ENCODE assay signal across 7 cellular contexts in the genomic region with DNA sequence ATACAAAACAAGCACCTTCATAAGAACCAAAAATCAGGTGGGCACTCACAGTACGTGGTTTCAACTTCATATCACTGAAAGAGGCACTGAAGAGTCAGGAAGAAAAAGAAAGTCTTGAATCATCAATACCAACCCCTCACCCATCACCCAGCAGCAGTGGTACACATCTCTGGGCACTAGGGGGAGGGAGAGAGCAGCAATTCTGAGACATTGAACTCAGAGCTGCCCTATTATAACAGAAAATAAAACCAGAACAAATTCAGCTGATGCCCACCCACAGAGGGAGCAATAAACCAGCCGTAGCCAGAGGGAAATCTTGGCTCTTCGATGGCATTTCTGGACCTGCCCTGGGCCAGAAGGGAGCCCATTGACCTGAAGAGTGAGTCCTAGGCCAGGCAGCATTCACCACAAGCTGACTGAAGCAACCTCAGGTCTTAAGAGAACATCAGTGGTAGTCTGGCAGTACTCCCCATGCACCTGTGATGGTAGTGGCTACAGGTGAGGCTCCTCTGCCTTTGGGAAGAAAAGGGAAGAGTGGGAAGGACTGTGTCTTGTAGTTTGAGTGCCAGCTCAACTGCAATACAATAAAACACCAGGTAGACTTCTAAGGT. TPM values are rescaled to one million over a fixed set of nuclear protein-coding genes. Genes with fewer than 3 reads are reported as not detected.
DNase-seq lines count a peak whose midpoint lies in the region; ATAC-seq and TF ChIP-seq lines count a peak whose summit lies in the region.

No MANE protein-coding gene starts in this region.

- H3K36me3 ChIP-seq in GM06990 (ENCODE audit: control insufficient read depth, insufficient read depth, low read length) (no peaks in the 10 kb centered on the region), Panc1 (ENCODE audit: control insufficient read depth, insufficient read depth, low read length) (no peaks in the 10 kb centered on the region), brain microvascular endothelial cell (replicated peaks) (no peaks in the 10 kb centered on the region)

- in situ Hi-C loops in Panc1 (cut with HindIII; ENCODE audit: low pct_unique_long_range_greater_than_20kb, low sequenced_read_pairs), result no loop called here
- in situ Hi-C loops in brain microvascular endothelial cell (cut with HindIII; ENCODE audit: low pct_ligation_motif_present, low sequenced_read_pairs), result no loop called here

- intact Hi-C loops in Panc1 (cut with micrococcal nuclease; ENCODE audit: unreplicated experiment), result no loop called here

- no peaks in the 10 kb centered on the region for H3K4me1 ChIP-seq in Panc1 (ENCODE audit: control insufficient read depth, insufficient read depth, low read length)

- TF ChIP-seq CTCF in GM06990 (IDR thresholded peaks at IDR 0.05; ENCODE audit: insufficient read depth, low read length, poor library complexity, severe bottlenecking) (peak; percentile 94), Panc1 (IDR thresholded peaks at IDR 0.05) (peak; percentile 71), brain microvascular endothelial cell (IDR thresholded peaks at IDR 0.05; ENCODE audit: low read depth, low read length, missing control alignments) (peak; percentile 93)

- POLR2A ChIA-PET in Panc1 (lab: Charles Lee), result interaction anchor here (0.6 kb wide), 1 partner anchor 351 kb away, joined by 7 read pairs; no protein-coding TSS in a partner anchor

- ATAC-seq in GM19468 (IDR thresholded peaks at IDR 0.05; ENCODE audit: extremely low read depth, unreplicated experiment) (peak; percentile 80), HG03432 (IDR thresholded peaks at IDR 0.05; ENCODE audit: unreplicated experiment) (peak; percentile 99), Panc1 (peak; percentile 69; the same call in 1 of the 2 replicates)

- CTCF ChIA-PET in Panc1 (lab: Charles Lee), result no interaction called here

- DNase-seq in GM06990 (ENCODE audit: extremely low read depth, insufficient read length) (no peak), Panc1 (ENCODE audit: low read depth, low spot score) (peak; percentile 33), brain microvascular endothelial cell (peak; percentile 67), myocyte (ENCODE audit: low read depth) (peak; percentile 37), cortex of kidney (lab: John Stamatoyannopoulos, UW) (no peak)

- no TSS peak for BruUV-seq in Panc1 (replicated peaks; lab: Mats Ljungman, UMichigan)

- H3K4me3 ChIP-seq in GM06990 (replicated peaks; ENCODE audit: low read depth, low read length) (no peak overlapping the region), Panc1 (ENCODE audit: low read depth in 2 of 2, low read length in 2 of 2) (no peak overlapping the region), brain microvascular endothelial cell (ENCODE audit: low read depth, low read length) (no peak overlapping the region)

- H3K27ac ChIP-seq in Panc1 (ENCODE audit: low read length) (no peak overlapping the region), brain microvascular endothelial cell (no peak overlapping the region)

- H3K27me3 ChIP-seq in GM06990 (replicated peaks; ENCODE audit: control insufficient read depth, insufficient read depth, low read length), result no peaks in the 10 kb centered on the region
- H3K27me3 ChIP-seq in Panc1 (ENCODE audit: control insufficient read depth, insufficient read depth, low read length), result no peaks in the 10 kb centered on the region
- H3K27me3 ChIP-seq in brain microvascular endothelial cell (replicated peaks), result no peaks in the 10 kb centered on the region

- H3K9me3 ChIP-seq in Panc1 (ENCODE audit: control insufficient read depth, insufficient read depth, low read depth, low read length), result no peaks in the 10 kb centered on the region

RNA-seq across cellular contexts. Expression of gene FAM181B, which starts 42.2 kb away (rescaled TPM):
- total RNA-seq in Panc1 (2021; ENCODE audit: unreplicated experiment) (0.69 TPM), myocyte (not detected in 2 replicates)
- 0.33 TPM for polyA plus RNA-seq in Panc1 (2012; ENCODE audit: insufficient read length)
- polyA plus RNA-seq in myocyte (2012), result not detected

Comparison
In these comparisons a context has a peak if more than half of its experiments do, and no peak if none do; other contexts are left out.
1. DNase-seq: peak in Panc1 (single experiment), brain microvascular endothelial cell (single experiment) and myocyte (single experiment); none in GM06990 (single experiment) and cortex of kidney (single experiment).
2. Peak in every context shown above with its lines, with median percentiles within 50 percentile points of each other: CTCF ChIP-seq and ATAC-seq.